ENCODE assay signal across 24 cellular contexts in genomic region chr17:13568746-13569739, GRCh38. TPM values are rescaled to one million over a fixed set of nuclear protein-coding genes. Genes with fewer than 3 reads are reported as not detected.
DNase-seq lines count a peak whose midpoint lies in the region; ATAC-seq, FAIRE-seq and TF ChIP-seq lines count a peak whose summit lies in the region.
"Had no signal": no experiment of that assay in that cellular context is flagged by ENCODE, and none has a peak within 500 bp of the region (broad histone marks: within the 10 kb centered on the region; RNA-seq: fewer than 3 reads in every experiment).

No MANE protein-coding gene starts in this region.

- CTCF ChIA-PET in GM12878 (lab: Yijun Ruan, JAX): interaction anchor here (0.8 to 2.2 kb wide), 5 partner anchors 24 to 231 kb away, joined by 3 to 7 read pairs (median 5); no protein-coding TSS in a partner anchor

- peak; percentile 79 for ATAC-seq in Right ventricle myocardium superior (ENCODE audit: poor library complexity)
- ATAC-seq in GM12878: no peak
- ATAC-seq in right cardiac atrium: peak; percentile 54 to 60
- ATAC-seq in GM18858 (IDR thresholded peaks at IDR 0.05; ENCODE audit: unreplicated experiment): no peak
- ATAC-seq in HG02981 (IDR thresholded peaks at IDR 0.05; ENCODE audit: unreplicated experiment): no peak
- ATAC-seq: activated T-helper 17 cell treated with anti-CD3 and anti-CD28 coated beads, Interleukin-2, amount 50 U/mL, for 72 hours; left colon; T-helper 17 cell had no signal

- POLR2A ChIA-PET in GM12878 (lab: Charles Lee): interaction anchor here (0.6 to 1.2 kb wide), 2 partner anchors 12 to 376 kb away, joined by 5 to 7 read pairs; no protein-coding TSS in a partner anchor

- no peak for TF ChIP-seq EP300 in GM12878 (IDR thresholded peaks at IDR 0.05; ENCODE audit: borderline replicate concordance in 1 of 2, control insufficient read depth in 1 of 2, low read depth in 2 of 2, low read length in 2 of 2)

- peaks cover 28% of the 10 kb centered on the region for H3F3A ChIP-seq in smooth muscle cell (ENCODE audit: low read depth)

- in situ Hi-C loops in GM12878 (cut with MboI): no loop called here

- H3K4me2 ChIP-seq in GM12878 (ENCODE audit: control insufficient read depth, insufficient read depth) (no peak overlapping the region), smooth muscle cell (peak overlapping the region; percentile 22)

- H3K4me3 ChIP-seq in right atrium auricular region (no peak overlapping the region), GM12878 (no peak overlapping the region), right cardiac atrium (ENCODE audit: low read length) (no peak overlapping the region), smooth muscle cell (no peak overlapping the region)
- H3K4me3 ChIP-seq: suprapubic skin had no signal

- H3K27ac ChIP-seq in right atrium auricular region (no peak overlapping the region), GM12878 (ENCODE audit: control insufficient read depth, insufficient read depth) (no peak overlapping the region), right cardiac atrium (ENCODE audit: low read length) (no peak overlapping the region), smooth muscle cell (ENCODE audit: low read depth) (peak overlapping the region; percentile 39)
- H3K27ac ChIP-seq: 22Rv1, suprapubic skin had no signal

- H3K4me1 ChIP-seq in right atrium auricular region (no peaks in the 10 kb centered on the region), GM12878 (ENCODE audit: control insufficient read depth, insufficient read depth, low read length) (no peaks in the 10 kb centered on the region), right cardiac atrium (ENCODE audit: control insufficient read depth, insufficient read depth, low read length) (peaks cover 3% of the 10 kb centered on the region), smooth muscle cell (ENCODE audit: low read depth) (peaks cover 34% of the 10 kb centered on the region)
- H3K4me1 ChIP-seq: BE2C, suprapubic skin had no signal

- H3K36me3 ChIP-seq in right atrium auricular region (no peaks in the 10 kb centered on the region), GM12878 (ENCODE audit: control insufficient read depth in 2 of 2, insufficient read depth in 2 of 2, low read length in 1 of 2) (no peaks in the 10 kb centered on the region), smooth muscle cell (ENCODE audit: low read depth) (no peaks in the 10 kb centered on the region)
- H3K36me3 ChIP-seq: BE2C, suprapubic skin had no signal

- no peak for FAIRE-seq in GM12878 (lab: Jason Lieb, UNC)
- FAIRE-seq: colon, endometrium, small intestine had no signal

- DNase-seq in Right ventricle myocardium superior (no peak), right atrium auricular region (ENCODE audit: low spot score) (no peak), GM12878 (ENCODE audit: low read depth, low spot score) (no peak), right cardiac atrium (peak in 2 of 3 donors; percentile 41 to 53), smooth muscle cell (lab: John Stamatoyannopoulos, UW; ENCODE audit: unreplicated experiment) (no peak), UCSD-AML1 (lab: John Stamatoyannopoulos, UW; ENCODE audit: unreplicated experiment) (no peak)
- DNase-seq: activated B cell treated with CpG ODN at 0.5 μM for 24 hours; BE2C; foreskin fibroblast; GDM1; left colon; NCI-H1105; NCI-H510A; posterior cingulate gyrus; small intestine; stimulated activated CD8-positive, alpha-beta memory T cell treated with anti-CD3 and anti-CD28 coated beads, Interleukin-4, amount 100 ng/mL, for 48 hours; T-helper 17 cell had no signal

- H3K79me2 ChIP-seq in GM12878 (ENCODE audit: control insufficient read depth, insufficient read depth, low read length): no peaks in the 10 kb centered on the region
- peaks cover 44% of the 10 kb centered on the region for H3K79me2 ChIP-seq in smooth muscle cell (ENCODE audit: low read depth)

- no peak for TF ChIP-seq POLR2A in GM12878 (IDR thresholded peaks at IDR 0.05; ENCODE audit: low read depth, low read length)

- RAD21 ChIA-PET in GM12878 (lab: Charles Lee; ENCODE audit: unreplicated experiment): interaction anchor here (0.8 to 2.8 kb wide), 5 partner anchors 12 to 231 kb away, joined by 3 to 10 read pairs (median 3); no protein-coding TSS in a partner anchor

- peaks cover 0 to 11% of the 10 kb centered on the region in 2 donors for H3K9me3 ChIP-seq in right atrium auricular region
- no peaks in the 10 kb centered on the region; the same call in 2 of the 3 replicates for H3K9me3 ChIP-seq in GM12878 (replicated peaks; ENCODE audit: control insufficient read depth, insufficient read depth, low read length)
- H3K9me3 ChIP-seq in right cardiac atrium (ENCODE audit: control insufficient read depth, low read length): no peaks in the 10 kb centered on the region
- no peaks in the 10 kb centered on the region for H3K9me3 ChIP-seq in smooth muscle cell (replicated peaks; ENCODE audit: low read depth)
- H3K9me3 ChIP-seq: BE2C, suprapubic skin had no signal

- intact Hi-C loops in Right ventricle myocardium superior (cut with DNase I) (no loop called here), GM12878 (cut with micrococcal nuclease; ENCODE audit: unreplicated experiment) (no loop called here), right cardiac atrium (cut with DNase I) (no loop called here)

- SMC1A ChIA-PET in GM12878 (lab: Charles Lee; ENCODE audit: uncharacterized antibody, unreplicated experiment): interaction anchor here (0.6 to 3.5 kb wide), 17 partner anchors 8 to 230 kb away, joined by 3 to 17 read pairs (median 4); no protein-coding TSS in a partner anchor

- no TSS peak for BruUV-seq in GM12878 (replicated peaks; lab: Mats Ljungman, UMichigan)

- H3K27me3 ChIP-seq in right atrium auricular region (no peaks in the 10 kb centered on the region), GM12878 (replicated peaks in 1 of 2; ENCODE audit: control insufficient read depth in 2 of 2, insufficient read depth in 2 of 2, low read length in 1 of 2) (no peaks in the 10 kb centered on the region), right cardiac atrium (ENCODE audit: control insufficient read depth, insufficient read depth) (no peaks in the 10 kb centered on the region), smooth muscle cell (ENCODE audit: low read depth) (no peaks in the 10 kb centered on the region)
- H3K27me3 ChIP-seq: BE2C, suprapubic skin had no signal

- 24% methylated on average over 10 of the region's 10 CpGs for WGBS in GM12878 (ENCODE audit: insufficient coverage, insufficient replicate concordance, low lambda C conversion rate, missing lambda C conversion rate)
- WGBS in right cardiac atrium: 54% methylated on average over 10 of the region's 10 CpGs
- 49% methylated on average over 10 of the region's 10 CpGs for WGBS in smooth muscle cell (ENCODE audit: low lambda C conversion rate)

- no peak for TF ChIP-seq CTCF in right atrium auricular region (IDR thresholded peaks at IDR 0.05)
- no peak for TF ChIP-seq CTCF in GM12878 (IDR thresholded peaks at IDR 0.05 in 2 of 3, conservative IDR thresholded peaks at IDR 0.05 in 1 of 3; ENCODE audit: control insufficient read depth in 2 of 3, extremely low read depth in 1 of 3, insufficient read depth in 1 of 3, low read depth in 3 of 3, low read length in 3 of 3)
- TF ChIP-seq CTCF in smooth muscle cell (IDR thresholded peaks at IDR 0.05; ENCODE audit: borderline replicate concordance, insufficient read depth, poor library complexity, severe bottlenecking): no peak

- H2AFZ ChIP-seq in GM12878 (ENCODE audit: control insufficient read depth, low read depth, low read length) (no peak overlapping the region), smooth muscle cell (ENCODE audit: low read depth) (peak overlapping the region; percentile 5)

- H4K20me1 ChIP-seq in GM12878 (ENCODE audit: control insufficient read depth, insufficient read depth): no peaks in the 10 kb centered on the region
- H4K20me1 ChIP-seq in smooth muscle cell (ENCODE audit: low read depth): no peaks in the 10 kb centered on the region

- no peak for TF ChIP-seq RAD21 in GM12878 (IDR thresholded peaks at IDR 0.05; ENCODE audit: insufficient read depth, low read depth, low read length)

- H3K9ac ChIP-seq in GM12878 (ENCODE audit: control insufficient read depth, insufficient read depth, low read length) (no peak overlapping the region), smooth muscle cell (ENCODE audit: low read depth) (no peak overlapping the region)

TF ChIP-seq in GM12878, 131 proteins besides CTCF, POLR2A, EP300 and RAD21 (continues in another document):
- peak; percentile 73 for TF ChIP-seq MEF2B (IDR thresholded peaks at IDR 0.05; ENCODE audit: partially characterized antibody, poor library complexity, severe bottlenecking)

RNA-seq across cellular contexts. Expression of gene HS3ST3A1, which starts 32.7 kb away (rescaled TPM):
- 1.3 TPM for total RNA-seq in Right ventricle myocardium superior
- 1 to 10 TPM in 1 of 2 donors, not detected in 1; 5.6 TPM for total RNA-seq in right atrium auricular region
- 0.17 and 0.25 TPM in 2 replicates for total RNA-seq in GM12878 (2013; cell fraction: nucleolus; rRNA removed)
- total RNA-seq in GM12878 (2014; rRNA removed): 0.27 TPM in 1 of 2 replicates, not detected in the other
- not detected in 2 replicates for total RNA-seq in GM12878 (2014; rRNA removed; fragmentation: Illumina TruSeq; extraction: Trizol)
- 0.21 TPM in 1 of 2 replicates, not detected in the other for total RNA-seq in GM12878 (2021)
- not detected for polyA plus RNA-seq in GM12878 (2011; ENCODE audit: low read depth)
- polyA plus RNA-seq in GM12878 (2011; rRNA removed): 0.24 and 0.30 TPM in 2 replicates
- polyA plus RNA-seq in GM12878 (2011; cell fraction: cytosol; rRNA removed): 0.28 and 0.50 TPM in 2 replicates
- polyA plus RNA-seq in GM12878 (2011; cell fraction: nucleus; rRNA removed): 0.35 and 0.51 TPM in 2 replicates
- polyA plus RNA-seq in GM12878 (2012): not detected in 2 replicates
- not detected in 2 replicates for polyA plus RNA-seq in GM12878 (2014; fragmentation: Illumina TruSeq; extraction: Trizol)
- not detected for polyA plus RNA-seq in GM12878 (2014; fragmentation: Nextera tagmentation; extraction: Ambion mirVana)
- polyA plus RNA-seq in GM12878 (2014; rRNA removed): not detected in 2 replicates
- polyA plus RNA-seq in GM12878 (2016; fragmentation: Nextera tagmentation; extraction: Ambion mirVana): under 1 TPM in 1 of 2 experiments, not detected in 1; 0.26 TPM
- 0.15 and 0.82 TPM in 2 replicates for polyA minus RNA-seq in GM12878 (2011; rRNA and poly(A)+ RNA removed)
- not detected in 2 replicates for polyA minus RNA-seq in GM12878 (2011; cell fraction: cytosol; rRNA and poly(A)+ RNA removed)
- 0.85 and 1.9 TPM in 2 replicates for polyA minus RNA-seq in GM12878 (2011; cell fraction: nucleus; rRNA and poly(A)+ RNA removed)
- 10 to 100 TPM in 1 of 4 donors, 1 to 10 TPM in 3; 4.7 to 21.1 (median 6.1) TPM for total RNA-seq in right cardiac atrium
- polyA plus RNA-seq in right cardiac atrium: 2.2 TPM
- total RNA-seq in smooth muscle cell: 18.0 and 19.5 TPM in 2 replicates
- 24.2 and 25.1 TPM in 2 replicates for polyA plus RNA-seq in smooth muscle cell
- total RNA-seq: activated B cell treated with CpG ODN at 0.5 μM for 24 hours had no signal

Comparison
In these comparisons a context has a peak if more than half of its experiments do, and no peak if none do; other contexts are left out.
1. DNase-seq: peak in right cardiac atrium (2 of 3); none in Right ventricle myocardium superior (single experiment), right atrium auricular region (single experiment), GM12878 (single experiment), smooth muscle cell (single experiment) and UCSD-AML1 (single experiment).
2. ATAC-seq: peak in Right ventricle myocardium superior (single experiment) and right cardiac atrium (2 of 2); none in GM12878 (single experiment), GM18858 (single experiment) and HG02981 (single experiment).